ENCODE assay signal across 1 cellular context in the genomic region with DNA sequence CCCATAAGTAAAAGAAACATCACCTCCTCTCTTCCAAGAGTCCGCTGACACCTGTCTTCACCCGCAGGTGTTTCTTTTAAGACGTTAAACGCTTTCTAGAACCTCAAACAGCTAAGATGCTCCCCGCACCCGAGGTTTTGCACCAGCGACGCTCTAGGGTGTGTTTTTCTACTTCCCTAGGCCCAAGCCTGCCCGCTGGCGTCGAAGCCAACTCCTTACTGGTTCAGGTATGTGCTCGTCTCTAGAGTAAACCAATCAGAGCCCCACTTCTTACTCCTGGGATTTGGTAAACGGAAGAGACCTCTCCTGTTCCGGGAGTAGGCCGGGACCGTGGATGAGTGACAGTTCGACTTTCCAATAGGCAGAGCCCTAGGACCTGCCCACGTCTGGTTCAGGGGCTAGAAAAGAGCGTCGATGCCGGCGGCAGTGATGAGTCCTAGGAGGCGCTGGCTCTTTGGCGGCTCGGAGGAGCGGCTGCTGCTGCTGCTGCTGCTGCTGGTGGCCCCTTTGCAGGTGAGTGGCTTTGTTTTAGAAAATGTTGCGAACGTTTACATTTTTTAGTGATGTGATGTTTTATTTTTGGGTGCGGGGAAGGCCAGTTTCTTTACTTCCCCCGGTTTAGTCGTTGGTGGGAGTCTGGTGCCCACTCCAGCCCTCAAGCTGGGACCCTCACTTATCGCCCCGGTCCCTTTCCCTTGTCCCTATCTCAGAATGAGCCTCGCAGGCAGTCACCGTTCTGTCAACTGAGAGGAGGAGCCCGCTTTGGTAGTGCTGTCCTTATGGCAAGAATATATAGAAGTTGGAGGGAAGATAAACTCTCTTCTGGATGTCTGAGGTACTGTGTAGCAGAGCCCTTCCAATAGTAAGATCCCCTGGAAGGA.
TF ChIP-seq lines count a peak whose summit lies in the region.

BPGM (plus strand) TSS at position 429 of the 881 bp plus-strand sequence. CDS start 14,655 bp downstream, outside the sequence.

TF ChIP-seq in WTC11, 78 proteins besides CTCF, POLR2A, EP300 and RAD21 (continued from another document):
- TF ChIP-seq, protein P1, sequence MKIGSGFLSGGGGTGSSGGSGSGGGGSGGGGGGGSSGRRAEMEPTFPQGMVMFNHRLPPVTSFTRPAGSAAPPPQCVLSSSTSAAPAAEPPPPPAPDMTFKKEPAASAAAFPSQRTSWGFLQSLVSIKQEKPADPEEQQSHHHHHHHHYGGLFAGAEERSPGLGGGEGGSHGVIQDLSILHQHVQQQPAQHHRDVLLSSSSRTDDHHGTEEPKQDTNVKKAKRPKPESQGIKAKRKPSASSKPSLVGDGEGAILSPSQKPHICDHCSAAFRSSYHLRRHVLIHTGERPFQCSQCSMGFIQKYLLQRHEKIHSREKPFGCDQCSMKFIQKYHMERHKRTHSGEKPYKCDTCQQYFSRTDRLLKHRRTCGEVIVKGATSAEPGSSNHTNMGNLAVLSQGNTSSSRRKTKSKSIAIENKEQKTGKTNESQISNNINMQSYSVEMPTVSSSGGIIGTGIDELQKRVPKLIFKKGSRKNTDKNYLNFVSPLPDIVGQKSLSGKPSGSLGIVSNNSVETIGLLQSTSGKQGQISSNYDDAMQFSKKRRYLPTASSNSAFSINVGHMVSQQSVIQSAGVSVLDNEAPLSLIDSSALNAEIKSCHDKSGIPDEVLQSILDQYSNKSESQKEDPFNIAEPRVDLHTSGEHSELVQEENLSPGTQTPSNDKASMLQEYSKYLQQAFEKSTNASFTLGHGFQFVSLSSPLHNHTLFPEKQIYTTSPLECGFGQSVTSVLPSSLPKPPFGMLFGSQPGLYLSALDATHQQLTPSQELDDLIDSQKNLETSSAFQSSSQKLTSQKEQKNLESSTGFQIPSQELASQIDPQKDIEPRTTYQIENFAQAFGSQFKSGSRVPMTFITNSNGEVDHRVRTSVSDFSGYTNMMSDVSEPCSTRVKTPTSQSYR (CRISPR knock-in tag; IDR thresholded peaks at IDR 0.05) = no peak
- TF ChIP-seq ZNF532 (CRISPR knock-in tag; IDR thresholded peaks at IDR 0.05; ENCODE audit: borderline replicate concordance) (no peak), GTF2I (CRISPR knock-in tag; conservative IDR thresholded peaks at IDR 0.05) (no peak), MXD4 (CRISPR knock-in tag; IDR thresholded peaks at IDR 0.05; ENCODE audit: borderline replicate concordance) (no peak), GABPB1 (CRISPR knock-in tag; IDR thresholded peaks at IDR 0.05) (no peak), ZNF232 (CRISPR knock-in tag; IDR thresholded peaks at IDR 0.05) (no peak), JUN (CRISPR knock-in tag; IDR thresholded peaks at IDR 0.05) (no peak), TEAD1 (CRISPR knock-in tag; IDR thresholded peaks at IDR 0.05) (no peak), NFE2L1 (CRISPR knock-in tag; IDR thresholded peaks at IDR 0.05) (no peak), SOX15 (CRISPR knock-in tag; IDR thresholded peaks at IDR 0.05) (no peak)
- TF ChIP-seq, protein P2, sequence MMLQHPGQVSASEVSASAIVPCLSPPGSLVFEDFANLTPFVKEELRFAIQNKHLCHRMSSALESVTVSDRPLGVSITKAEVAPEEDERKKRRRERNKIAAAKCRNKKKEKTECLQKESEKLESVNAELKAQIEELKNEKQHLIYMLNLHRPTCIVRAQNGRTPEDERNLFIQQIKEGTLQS (CRISPR knock-in tag; conservative IDR thresholded peaks at IDR 0.05) = no peak
- TF ChIP-seq, protein P3, sequence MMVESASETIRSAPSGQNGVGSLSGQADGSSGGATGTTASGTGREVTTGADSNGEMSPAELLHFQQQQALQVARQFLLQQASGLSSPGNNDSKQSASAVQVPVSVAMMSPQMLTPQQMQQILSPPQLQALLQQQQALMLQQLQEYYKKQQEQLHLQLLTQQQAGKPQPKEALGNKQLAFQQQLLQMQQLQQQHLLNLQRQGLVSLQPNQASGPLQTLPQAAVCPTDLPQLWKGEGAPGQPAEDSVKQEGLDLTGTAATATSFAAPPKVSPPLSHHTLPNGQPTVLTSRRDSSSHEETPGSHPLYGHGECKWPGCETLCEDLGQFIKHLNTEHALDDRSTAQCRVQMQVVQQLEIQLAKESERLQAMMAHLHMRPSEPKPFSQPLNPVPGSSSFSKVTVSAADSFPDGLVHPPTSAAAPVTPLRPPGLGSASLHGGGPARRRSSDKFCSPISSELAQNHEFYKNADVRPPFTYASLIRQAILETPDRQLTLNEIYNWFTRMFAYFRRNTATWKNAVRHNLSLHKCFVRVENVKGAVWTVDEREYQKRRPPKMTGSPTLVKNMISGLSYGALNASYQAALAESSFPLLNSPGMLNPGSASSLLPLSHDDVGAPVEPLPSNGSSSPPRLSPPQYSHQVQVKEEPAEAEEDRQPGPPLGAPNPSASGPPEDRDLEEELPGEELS (CRISPR knock-in tag; IDR thresholded peaks at IDR 0.05) = no peak
TF ChIP-seq in WTC11: peak in this region for 5.
